ENCODE assay signal across 1 cellular context in the genomic region with DNA sequence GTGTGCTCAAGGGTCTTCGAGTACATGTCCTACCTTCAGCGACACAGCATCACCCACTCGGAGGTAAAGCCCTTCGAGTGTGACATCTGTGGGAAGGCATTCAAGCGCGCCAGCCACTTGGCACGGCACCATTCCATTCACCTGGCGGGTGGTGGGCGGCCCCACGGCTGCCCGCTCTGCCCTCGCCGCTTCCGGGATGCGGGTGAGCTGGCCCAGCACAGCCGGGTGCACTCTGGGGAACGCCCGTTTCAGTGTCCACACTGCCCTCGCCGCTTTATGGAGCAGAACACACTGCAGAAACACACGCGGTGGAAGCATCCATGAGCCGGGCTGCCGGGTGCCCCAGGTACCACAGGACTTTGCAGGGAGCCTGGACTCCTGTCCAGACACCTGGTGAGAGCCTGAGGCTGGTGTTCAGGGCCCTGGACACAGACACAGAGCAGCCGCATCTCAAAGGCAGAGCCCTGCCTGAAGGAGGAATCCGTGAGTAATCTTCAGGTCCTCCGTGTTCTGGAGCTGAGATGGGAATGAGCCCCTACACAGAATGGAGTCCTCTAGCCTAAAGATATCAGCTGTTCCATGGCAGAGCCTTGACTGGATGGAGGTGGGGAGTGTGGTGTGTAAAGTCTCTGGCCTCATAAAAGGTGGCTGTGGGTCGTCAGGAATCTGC.
TF ChIP-seq lines count a peak whose summit lies in the region.

No MANE protein-coding gene starts in this region.

TF ChIP-seq in endothelial cell of umbilical vein, 7 proteins besides CTCF, POLR2A, EP300 and RAD21:
- TF ChIP-seq POLR2AphosphoS5 (IDR thresholded peaks at IDR 0.05; ENCODE audit: insufficient read depth, low read depth, low read length) (no peak), EZH2 (IDR thresholded peaks at IDR 0.05; ENCODE audit: borderline replicate concordance, low read depth, low read length, severe bottlenecking) (no peak), GATA2 (IDR thresholded peaks at IDR 0.05; ENCODE audit: insufficient read depth, insufficient read length, low read depth, low read length) (no peak), MYC (IDR thresholded peaks at IDR 0.05; ENCODE audit: low read depth, low read length) (no peak), JUN (IDR thresholded peaks at IDR 0.05; ENCODE audit: borderline replicate concordance, insufficient read depth, insufficient read length, low read depth) (no peak), FOS (IDR thresholded peaks at IDR 0.05; ENCODE audit: borderline replicate concordance, insufficient read depth, low read length) (no peak)
- TF ChIP-seq, protein P1, sequence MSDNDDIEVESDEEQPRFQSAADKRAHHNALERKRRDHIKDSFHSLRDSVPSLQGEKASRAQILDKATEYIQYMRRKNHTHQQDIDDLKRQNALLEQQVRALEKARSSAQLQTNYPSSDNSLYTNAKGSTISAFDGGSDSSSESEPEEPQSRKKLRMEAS (IDR thresholded peaks at IDR 0.05; ENCODE audit: insufficient read depth, insufficient read length) = no peak
